In genomic region chr9:87844471-87844870, GRCh38 we compare ENCODE assay signal across 15 cellular contexts. TPM values are rescaled to one million over a fixed set of nuclear protein-coding genes. Genes with fewer than 3 reads are reported as not detected.
A peak's percentile ranks its signal among the peaks of the same experiment; 100 is the strongest.
DNase-seq lines count a peak whose midpoint lies in the region; TF ChIP-seq lines count a peak whose summit lies in the region.
"Had no signal": no experiment of that assay in that cellular context is flagged by ENCODE, and none has a peak within 500 bp of the region (broad histone marks: within the 10 kb centered on the region; RNA-seq: fewer than 3 reads in every experiment).

No MANE protein-coding gene starts in this region.

- H3K9me3 Mint-ChIP-seq in type B pancreatic cell: no peaks in the 10 kb centered on the region
- H3K9me3 Mint-ChIP-seq: CD4-positive, alpha-beta memory T cell had no signal

- no peak overlapping the region for H2AFZ ChIP-seq in osteoblast (ENCODE audit: low read length)
- H2AFZ ChIP-seq: GM23248 had no signal

- no peak overlapping the region for H3K4me2 ChIP-seq in osteoblast (ENCODE audit: insufficient read depth, low read length)
- H3K4me2 ChIP-seq: A549 had no signal

- no peak overlapping the region for H3K27ac ChIP-seq in osteoblast (ENCODE audit: low read depth, low read length)
- H3K27ac ChIP-seq: A549, C4-2B, GM23248 had no signal

- DNase-seq in choroid plexus epithelial cell (ENCODE audit: low read depth): peak; percentile 66
- DNase-seq in fibroblast of pulmonary artery (ENCODE audit: low read depth): peak; percentile 13
- DNase-seq in osteoblast (ENCODE audit: insufficient read length, low spot score, missing footprints): peak; percentile 46
- DNase-seq in posterior cingulate gyrus: no peak
- no peak for DNase-seq in midbrain (lab: John Stamatoyannopoulos, UW)
- no peak for DNase-seq in Kasumi-1 (lab: John Stamatoyannopoulos, UW)
- DNase-seq in type B pancreatic cell (ENCODE audit: extremely low spot score, unreplicated experiment): no peak
- DNase-seq: BE2C; CD4-positive, alpha-beta memory T cell; DMS79; GM23248 had no signal

- no peak overlapping the region for H3K4me3 ChIP-seq in choroid plexus epithelial cell (ENCODE audit: low read depth, low read length)
- no peak overlapping the region for H3K4me3 ChIP-seq in fibroblast of pulmonary artery (replicated peaks; ENCODE audit: low read depth, low read length)
- no peak overlapping the region for H3K4me3 ChIP-seq in osteoblast (ENCODE audit: insufficient read depth, low read length)
- H3K4me3 ChIP-seq: A549, GM12878, GM23248 had no signal

- no peaks in the 10 kb centered on the region for H3K9me3 ChIP-seq in osteoblast (ENCODE audit: low read depth, low read length)
- H3K9me3 ChIP-seq: A549, BE2C had no signal

- H3K79me2 ChIP-seq in osteoblast (ENCODE audit: insufficient read depth, low read length): no peaks in the 10 kb centered on the region

- intact Hi-C loops in posterior cingulate gyrus (cut with DNase I): no loop called here

- H3K4me3 Mint-ChIP-seq in type B pancreatic cell: no peak overlapping the region
- H3K4me3 Mint-ChIP-seq: CD4-positive, alpha-beta memory T cell had no signal

- H3K27ac Mint-ChIP-seq in type B pancreatic cell: no peak overlapping the region
- H3K27ac Mint-ChIP-seq: CD4-positive, alpha-beta memory T cell had no signal

- H3K27me3 ChIP-seq in osteoblast (ENCODE audit: insufficient read depth, low read length): no peaks in the 10 kb centered on the region
- H3K27me3 ChIP-seq: BE2C had no signal

- no peaks in the 10 kb centered on the region for H3K4me1 ChIP-seq in osteoblast (ENCODE audit: insufficient read depth, low read length)
- H3K4me1 ChIP-seq: A549 had no signal

- H3K27me3 Mint-ChIP-seq in type B pancreatic cell: peaks cover 2% of the 10 kb centered on the region

- H4K20me1 ChIP-seq in osteoblast (ENCODE audit: insufficient read depth, low read length): no peaks in the 10 kb centered on the region

- H3K36me3 Mint-ChIP-seq in type B pancreatic cell: no peaks in the 10 kb centered on the region
- H3K36me3 Mint-ChIP-seq: CD4-positive, alpha-beta memory T cell had no signal

- TF ChIP-seq CTCF in choroid plexus epithelial cell (conservative IDR thresholded peaks at IDR 0.05; ENCODE audit: low read depth, low read length): no peak
- TF ChIP-seq CTCF in fibroblast of pulmonary artery (IDR thresholded peaks at IDR 0.05; ENCODE audit: low read length, missing control alignments): no peak
- no peak for TF ChIP-seq CTCF in osteoblast (IDR thresholded peaks at IDR 0.05; ENCODE audit: extremely low read depth, low read depth, low read length)
- TF ChIP-seq CTCF in type B pancreatic cell (conservative IDR thresholded peaks at IDR 0.05): no peak

- no peaks in the 10 kb centered on the region for H3K36me3 ChIP-seq in osteoblast (ENCODE audit: insufficient read depth, low read length)
- H3K36me3 ChIP-seq: BE2C had no signal

- H3K4me1 Mint-ChIP-seq in type B pancreatic cell (ENCODE audit: unreplicated experiment): peaks cover 9% of the 10 kb centered on the region
- H3K4me1 Mint-ChIP-seq: CD4-positive, alpha-beta memory T cell had no signal

RNA-seq across cellular contexts. Expression of gene SPATA31E1, which starts 38.2 kb away (rescaled TPM):
- total RNA-seq in osteoblast (under 0.01 TPM in 1 of 2 replicates, not detected in the other), type B pancreatic cell (ENCODE audit: low replicate concordance) (not detected in 2 replicates)
- total RNA-seq: CD4-positive, alpha-beta memory T cell; G401; GM12878; GM23248 had no signal

Comparison
In these comparisons a context has a peak if more than half of its experiments do, and no peak if none do; other contexts are left out.
1. DNase-seq: peak in choroid plexus epithelial cell (single experiment), fibroblast of pulmonary artery (single experiment) and osteoblast (single experiment); none in posterior cingulate gyrus (0 of 10), midbrain (single experiment), Kasumi-1 (0 of 2) and type B pancreatic cell (single experiment).